Comparison of ENCODE assay signal across 9 cellular contexts in the genomic region with DNA sequence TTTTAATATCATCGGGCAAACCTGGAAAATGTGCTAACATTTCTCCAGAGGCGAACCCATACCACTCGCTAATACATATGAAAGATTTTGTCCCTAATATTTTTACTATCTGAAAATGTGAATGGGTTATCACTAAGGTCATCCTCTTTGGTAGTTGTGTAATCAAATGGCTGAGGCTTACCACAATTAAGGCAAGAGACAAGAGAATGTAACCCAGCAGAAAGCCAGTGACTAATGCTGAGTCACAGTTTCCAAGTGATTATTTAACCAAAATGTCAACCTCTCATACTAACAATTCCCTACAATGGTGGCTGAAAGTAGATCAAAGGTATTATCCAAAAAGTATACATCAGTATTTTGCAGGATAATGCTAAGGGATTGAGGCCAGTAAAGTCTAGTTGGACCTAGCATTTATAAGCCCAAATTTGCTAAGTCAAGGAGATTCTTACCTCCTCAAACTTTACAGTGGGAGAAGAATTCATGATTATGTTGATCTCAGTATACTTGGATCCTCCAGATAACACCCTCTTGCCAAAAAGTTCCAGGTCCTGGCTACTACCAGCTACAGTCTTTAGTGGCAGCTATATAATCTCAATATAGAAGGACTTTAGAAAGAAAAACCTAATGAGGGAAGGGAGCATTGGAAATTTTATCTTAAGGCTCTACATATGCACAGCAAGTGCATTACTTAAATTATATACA. TPM values are rescaled to one million over a fixed set of nuclear protein-coding genes. Genes with fewer than 3 reads are reported as not detected.
A peak's percentile ranks its signal among the peaks of the same experiment; 100 is the strongest.
DNase-seq lines count a peak whose midpoint lies in the region; ATAC-seq, FAIRE-seq and TF ChIP-seq lines count a peak whose summit lies in the region.
"Had no signal": no experiment of that assay in that cellular context is flagged by ENCODE, and none has a peak within 500 bp of the region (broad histone marks: within the 10 kb centered on the region; RNA-seq: fewer than 3 reads in every experiment).

No MANE protein-coding gene starts in this region.

- H3K9me3 ChIP-seq in endothelial cell of umbilical vein (replicated peaks; ENCODE audit: control insufficient read depth, insufficient read depth, low read length) (no peaks in the 10 kb centered on the region), parathyroid adenoma (ENCODE audit: control insufficient read depth, low read length) (no peaks in the 10 kb centered on the region)

- H3K4me2 ChIP-seq in endothelial cell of umbilical vein (ENCODE audit: insufficient read depth, low read length) = peak overlapping the region; percentile 29
- no peak overlapping the region for H3K4me2 ChIP-seq in parathyroid adenoma (ENCODE audit: low read length)

- H3K36me3 Mint-ChIP-seq in activated naive CD4-positive, alpha-beta T cell treated with anti-CD3 and anti-CD28 coated beads, Interleukin-2, amount 50 U/mL, for 24 hours = peaks cover 5% of the 10 kb centered on the region
- H3K36me3 Mint-ChIP-seq in activated naive CD4-positive, alpha-beta T cell treated with anti-CD3 and anti-CD28 coated beads, Interleukin-2, amount 10 ng/mL, durations not matched to agents 7 days and 5 days = peaks cover 7% of the 10 kb centered on the region
- H3K36me3 Mint-ChIP-seq: brain had no signal

- H4K20me1 ChIP-seq in endothelial cell of umbilical vein (replicated peaks; ENCODE audit: control insufficient read depth, extremely low read depth, insufficient read depth, low read length) = peaks cover 2% of the 10 kb centered on the region

- H3K27me3 ChIP-seq in endothelial cell of umbilical vein (ENCODE audit: control insufficient read depth in 2 of 2, insufficient read depth in 2 of 2, low read length in 2 of 2) = no peaks in the 10 kb centered on the region
- H3K27me3 ChIP-seq in parathyroid adenoma (ENCODE audit: control insufficient read depth, insufficient read depth, low read length) = no peaks in the 10 kb centered on the region

- TF ChIP-seq CTCF in endothelial cell of umbilical vein (IDR thresholded peaks at IDR 0.05; ENCODE audit: extremely low read depth in 1 of 2, insufficient read depth in 1 of 2, low read depth in 1 of 2, low read length in 2 of 2) (no peak), parathyroid adenoma (IDR thresholded peaks at IDR 0.05) (no peak)

- H3K36me3 ChIP-seq in endothelial cell of umbilical vein (ENCODE audit: control insufficient read depth in 2 of 2, extremely low read depth in 1 of 2, insufficient read depth in 2 of 2, low read length in 2 of 2) = no peaks in the 10 kb centered on the region
- no peaks in the 10 kb centered on the region for H3K36me3 ChIP-seq in parathyroid adenoma (ENCODE audit: control insufficient read depth, insufficient read depth, low read length)

- H3K9ac ChIP-seq in endothelial cell of umbilical vein (replicated peaks; ENCODE audit: extremely low read depth, insufficient read depth, low read length) (no peak overlapping the region), parathyroid adenoma (no peak overlapping the region)

- FAIRE-seq in endothelial cell of umbilical vein (lab: Jason Lieb, UNC) = peak; percentile 89

- BruUV-seq in endothelial cell of umbilical vein (replicated peaks; lab: Mats Ljungman, UMichigan) = no TSS peak

- POLR2A ChIA-PET in endothelial cell of umbilical vein (lab: Charles Lee) = no interaction called here

- no peak overlapping the region for H3K4me3 Mint-ChIP-seq in activated naive CD4-positive, alpha-beta T cell treated with anti-CD3 and anti-CD28 coated beads, Interleukin-2, amount 50 U/mL, for 24 hours
- H3K4me3 Mint-ChIP-seq in activated naive CD4-positive, alpha-beta T cell treated with anti-CD3 and anti-CD28 coated beads, Interleukin-2, amount 10 ng/mL, durations not matched to agents 7 days and 5 days = no peak overlapping the region
- H3K4me3 Mint-ChIP-seq: brain had no signal

- TF ChIP-seq POLR2A in endothelial cell of umbilical vein (IDR thresholded peaks at IDR 0.05; ENCODE audit: low read depth, low read length) = peak; percentile 41

- no peaks in the 10 kb centered on the region for H3K27me3 Mint-ChIP-seq in activated naive CD4-positive, alpha-beta T cell treated with anti-CD3 and anti-CD28 coated beads, Interleukin-2, amount 50 U/mL, for 24 hours
- no peaks in the 10 kb centered on the region for H3K27me3 Mint-ChIP-seq in activated naive CD4-positive, alpha-beta T cell treated with anti-CD3 and anti-CD28 coated beads, Interleukin-2, amount 10 ng/mL, durations not matched to agents 7 days and 5 days

- H3K79me2 ChIP-seq in endothelial cell of umbilical vein (ENCODE audit: control insufficient read depth, insufficient read depth, low read length) (no peaks in the 10 kb centered on the region), parathyroid adenoma (peaks cover 2% of the 10 kb centered on the region)

- H3K4me3 ChIP-seq in endothelial cell of umbilical vein (replicated peaks in 1 of 3; ENCODE audit: insufficient read depth in 1 of 3, low read depth in 1 of 3, low read length in 3 of 3) (no peak overlapping the region), parathyroid adenoma (ENCODE audit: low read depth, low read length) (no peak overlapping the region)

- no peak for ATAC-seq in GM19023 (IDR thresholded peaks at IDR 0.05; ENCODE audit: unreplicated experiment)
- ATAC-seq in HG03521 (IDR thresholded peaks at IDR 0.05; ENCODE audit: unreplicated experiment) = no peak

- no peak for DNase-seq in activated naive CD4-positive, alpha-beta T cell treated with anti-CD3 and anti-CD28 coated beads, Interleukin-2, amount 10 ng/mL, durations not matched to agents 7 days and 5 days
- peak; percentile 96 for DNase-seq in RPMI7951 (ENCODE audit: low read depth)
- peak; percentile 90 for DNase-seq in endothelial cell of umbilical vein (ENCODE audit: low read depth, low spot score)
- DNase-seq in inferior parietal cortex (ENCODE audit: extremely low spot score) = no peak

- no peaks in the 10 kb centered on the region for H3K9me3 Mint-ChIP-seq in activated naive CD4-positive, alpha-beta T cell treated with anti-CD3 and anti-CD28 coated beads, Interleukin-2, amount 50 U/mL, for 24 hours
- no peaks in the 10 kb centered on the region for H3K9me3 Mint-ChIP-seq in activated naive CD4-positive, alpha-beta T cell treated with anti-CD3 and anti-CD28 coated beads, Interleukin-2, amount 10 ng/mL, durations not matched to agents 7 days and 5 days
- H3K9me3 Mint-ChIP-seq: brain had no signal

- dilution Hi-C loops in endothelial cell of umbilical vein (cut with MboI; ENCODE audit: extremely low pct_ligation_motif_present, low sequenced_read_pairs) = no loop called here

- no peaks in the 10 kb centered on the region for H3K9me1 ChIP-seq in endothelial cell of umbilical vein (replicated peaks; ENCODE audit: control insufficient read depth, extremely low read depth, insufficient read depth, low read length)

- peaks cover 31% of the 10 kb centered on the region for H3K4me1 ChIP-seq in endothelial cell of umbilical vein (ENCODE audit: control insufficient read depth, extremely low read depth, insufficient read depth, low read length)
- H3K4me1 ChIP-seq in parathyroid adenoma = peaks cover 10% of the 10 kb centered on the region

- H2AFZ ChIP-seq in endothelial cell of umbilical vein (ENCODE audit: low read depth, low read length) (no peak overlapping the region), parathyroid adenoma (no peak overlapping the region)

- H3K27ac ChIP-seq in endothelial cell of umbilical vein (ENCODE audit: insufficient read depth, low read depth, low read length) = no peak overlapping the region
- H3K27ac ChIP-seq in parathyroid adenoma = peak overlapping the region; percentile 32

- peak overlapping the region; percentile 66 for H3K27ac Mint-ChIP-seq in activated naive CD4-positive, alpha-beta T cell treated with anti-CD3 and anti-CD28 coated beads, Interleukin-2, amount 50 U/mL, for 24 hours
- H3K27ac Mint-ChIP-seq in activated naive CD4-positive, alpha-beta T cell treated with anti-CD3 and anti-CD28 coated beads, Interleukin-2, amount 10 ng/mL, durations not matched to agents 7 days and 5 days = no peak overlapping the region

- CTCF ChIA-PET in activated naive CD4-positive, alpha-beta T cell treated with anti-CD3 and anti-CD28 coated beads, Interleukin-2, amount 10 ng/mL, durations not matched to agents 7 days and 5 days (lab: Charles Lee) = interaction anchor here (1.4 to 1.5 kb wide), 2 partner anchors 9 to 143 kb away, joined by 3 read pairs; no protein-coding TSS in a partner anchor
- CTCF ChIA-PET in endothelial cell of umbilical vein (lab: Charles Lee) = interaction anchor here (0.8 to 1.3 kb wide), 5 partner anchors 14 to 282 kb away, joined by 3 to 4 read pairs (median 3); a partner anchor contains a TSS

- H3K4me1 Mint-ChIP-seq in activated naive CD4-positive, alpha-beta T cell treated with anti-CD3 and anti-CD28 coated beads, Interleukin-2, amount 50 U/mL, for 24 hours = peaks cover 73% of the 10 kb centered on the region
- H3K4me1 Mint-ChIP-seq in activated naive CD4-positive, alpha-beta T cell treated with anti-CD3 and anti-CD28 coated beads, Interleukin-2, amount 10 ng/mL, durations not matched to agents 7 days and 5 days = peaks cover 36% of the 10 kb centered on the region

- intact Hi-C loops in endothelial cell of umbilical vein (cut with micrococcal nuclease) = loop anchor here (1.0 kb wide), 1 partner anchor 26 kb away; a partner anchor contains a TSS

TF ChIP-seq in endothelial cell of umbilical vein, 7 proteins besides CTCF, POLR2A, EP300 and RAD21:
- TF ChIP-seq EZH2 (IDR thresholded peaks at IDR 0.05; ENCODE audit: borderline replicate concordance, low read depth, low read length, severe bottlenecking) = no peak
- TF ChIP-seq JUN (IDR thresholded peaks at IDR 0.05; ENCODE audit: borderline replicate concordance, insufficient read depth, insufficient read length, low read depth) = peak; percentile 94
- peak; percentile 76 for TF ChIP-seq POLR2AphosphoS5 (IDR thresholded peaks at IDR 0.05; ENCODE audit: insufficient read depth, low read depth, low read length)
- peak; percentile 94 for TF ChIP-seq GATA2 (IDR thresholded peaks at IDR 0.05; ENCODE audit: insufficient read depth, insufficient read length, low read depth, low read length)
- TF ChIP-seq FOS (IDR thresholded peaks at IDR 0.05; ENCODE audit: borderline replicate concordance, insufficient read depth, low read length) = peak; percentile 97
- no peak for TF ChIP-seq MYC (IDR thresholded peaks at IDR 0.05; ENCODE audit: low read depth, low read length)
TF ChIP-seq in endothelial cell of umbilical vein: peak in this region for 4.

RNA-seq across cellular contexts. Expression of a gene that starts 25.6 kb away (rescaled TPM):
- 6.4 and 9.3 TPM in 2 replicates for total RNA-seq in RPMI7951 (2014; rRNA removed; shearing (Covaris generic))
- 20.6 and 21.3 TPM in 2 replicates for total RNA-seq in endothelial cell of umbilical vein
- 9.0 and 10.3 TPM in 2 replicates for polyA plus RNA-seq in endothelial cell of umbilical vein
- polyA plus RNA-seq in endothelial cell of umbilical vein (2011; cell fraction: cytosol; rRNA removed) = 7.1 and 7.5 TPM in 2 replicates
- polyA plus RNA-seq in endothelial cell of umbilical vein (2011; cell fraction: nucleus; rRNA removed) = 27.4 and 30.1 TPM in 2 replicates
- polyA plus RNA-seq in endothelial cell of umbilical vein (2012) = 10.3 and 11.9 TPM in 2 replicates
- polyA minus RNA-seq in endothelial cell of umbilical vein = 25.1 and 26.4 TPM in 2 replicates
- 6.1 TPM for polyA minus RNA-seq in endothelial cell of umbilical vein (2011; cell fraction: cytosol; rRNA and poly(A)+ RNA removed)
- polyA minus RNA-seq in endothelial cell of umbilical vein (2011; cell fraction: nucleus; rRNA and poly(A)+ RNA removed) = 33.2 and 46.9 TPM in 2 replicates

Comparison
In these comparisons a context has a peak if more than half of its experiments do, and no peak if none do; other contexts are left out.
1. DNase-seq: peak in RPMI7951 (single experiment) and endothelial cell of umbilical vein (single experiment); none in activated naive CD4-positive, alpha-beta T cell treated with anti-CD3 and anti-CD28 coated beads, Interleukin-2, amount 10 ng/mL, durations not matched to agents 7 days and 5 days (single experiment) and inferior parietal cortex (single experiment).